In genomic region chr7:124773339-124773738, GRCh38 we compare ENCODE assay signal across 23 cellular contexts. TPM values are rescaled to one million over a fixed set of nuclear protein-coding genes. Genes with fewer than 3 reads are reported as not detected.
"Had no signal": no experiment of that assay in that cellular context is flagged by ENCODE, and none has a peak within 500 bp of the region (broad histone marks: within the 10 kb centered on the region; RNA-seq: fewer than 3 reads in every experiment).

No MANE protein-coding gene starts in this region.

- H3K27ac ChIP-seq: HL-60, SJSA1, SK-N-MC had no signal

- H3K36me3 ChIP-seq: SJSA1 had no signal

- H3K9me3 ChIP-seq: SJSA1 had no signal

- FAIRE-seq: HTR-8/SVneo, RCC 7860 had no signal

- DNase-seq: KBM-7, MV-4-11, NCI-H1048, NCI-H1105, NCI-H1417, NCI-H1436 treated with DMSO at 0.1 percent for 48 hours, NCI-H1694, NCI-H187 treated with DMSO at 0.1 percent for 48 hours, NCI-H2029 treated with DMSO at 0.1 percent for 48 hours, NCI-H2171, NCI-H226, NCI-H446, NCI-H510A treated with DMSO at 0.1 percent for 48 hours, NCI-H526 treated with DMSO at 0.1 percent for 48 hours, NCI-H774, Right ventricle myocardium superior, SIG-M5 had no signal

- H3K4me3 ChIP-seq: SJSA1, SK-N-MC had no signal

- H3K4me1 ChIP-seq: SJSA1 had no signal

RNA-seq across cellular contexts. Expression of gene GPR37, which starts 7.7 kb away (rescaled TPM):
- total RNA-seq: LHCN-M2, Right ventricle myocardium superior, SJSA1 had no signal
